Comparison of ENCODE assay signal across 3 cellular contexts in the genomic region with DNA sequence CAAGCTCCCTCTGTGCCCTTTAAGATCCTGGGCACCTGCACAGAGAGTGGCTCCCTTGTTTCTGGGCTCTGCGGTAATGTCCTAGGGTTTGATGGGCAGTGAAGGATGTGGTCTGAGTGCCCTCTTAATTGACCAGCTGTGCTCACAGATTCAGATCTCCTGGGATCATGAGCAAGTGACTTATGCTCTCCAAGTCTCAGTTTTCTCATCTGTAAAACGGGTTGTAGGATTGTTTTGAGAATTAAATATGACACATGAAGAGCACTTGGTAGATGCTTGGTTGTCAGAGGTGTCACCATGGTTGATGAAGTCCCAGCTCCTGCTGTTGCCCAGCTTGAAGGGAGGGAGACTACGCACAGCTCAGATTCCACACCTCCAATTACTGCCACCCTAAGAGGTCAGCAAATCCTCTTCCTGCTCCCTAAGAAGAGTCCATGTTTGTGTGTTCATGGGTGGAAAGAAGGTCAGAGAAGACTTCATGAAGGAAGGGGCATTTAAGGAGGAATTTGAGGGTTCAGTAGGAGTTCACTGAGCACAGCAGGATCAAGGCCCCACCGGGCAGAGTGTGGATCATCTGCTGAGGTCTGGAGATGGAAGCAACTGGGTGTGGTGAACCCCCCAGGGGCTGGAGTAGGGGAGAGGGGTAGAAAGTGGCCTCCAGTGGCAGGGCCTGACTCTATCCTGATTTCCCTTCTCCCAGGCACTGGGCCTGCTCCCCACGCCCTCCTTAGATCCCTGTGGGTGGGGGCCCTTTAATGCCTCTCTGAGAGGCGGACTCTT.
TF ChIP-seq lines count a peak whose summit lies in the region.

No MANE protein-coding gene starts in this region.

TF ChIP-seq in HepG2, 621 proteins besides CTCF, POLR2A, EP300 and RAD21:
- TF ChIP-seq, protein P1, sequence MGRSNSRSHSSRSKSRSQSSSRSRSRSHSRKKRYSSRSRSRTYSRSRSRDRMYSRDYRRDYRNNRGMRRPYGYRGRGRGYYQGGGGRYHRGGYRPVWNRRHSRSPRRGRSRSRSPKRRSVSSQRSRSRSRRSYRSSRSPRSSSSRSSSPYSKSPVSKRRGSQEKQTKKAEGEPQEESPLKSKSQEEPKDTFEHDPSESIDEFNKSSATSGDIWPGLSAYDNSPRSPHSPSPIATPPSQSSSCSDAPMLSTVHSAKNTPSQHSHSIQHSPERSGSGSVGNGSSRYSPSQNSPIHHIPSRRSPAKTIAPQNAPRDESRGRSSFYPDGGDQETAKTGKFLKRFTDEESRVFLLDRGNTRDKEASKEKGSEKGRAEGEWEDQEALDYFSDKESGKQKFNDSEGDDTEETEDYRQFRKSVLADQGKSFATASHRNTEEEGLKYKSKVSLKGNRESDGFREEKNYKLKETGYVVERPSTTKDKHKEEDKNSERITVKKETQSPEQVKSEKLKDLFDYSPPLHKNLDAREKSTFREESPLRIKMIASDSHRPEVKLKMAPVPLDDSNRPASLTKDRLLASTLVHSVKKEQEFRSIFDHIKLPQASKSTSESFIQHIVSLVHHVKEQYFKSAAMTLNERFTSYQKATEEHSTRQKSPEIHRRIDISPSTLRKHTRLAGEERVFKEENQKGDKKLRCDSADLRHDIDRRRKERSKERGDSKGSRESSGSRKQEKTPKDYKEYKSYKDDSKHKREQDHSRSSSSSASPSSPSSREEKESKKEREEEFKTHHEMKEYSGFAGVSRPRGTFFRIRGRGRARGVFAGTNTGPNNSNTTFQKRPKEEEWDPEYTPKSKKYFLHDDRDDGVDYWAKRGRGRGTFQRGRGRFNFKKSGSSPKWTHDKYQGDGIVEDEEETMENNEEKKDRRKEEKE (IDR thresholded peaks at IDR 0.05), result no peak
- TF ChIP-seq AGO1 (IDR thresholded peaks at IDR 0.05; ENCODE audit: low read depth, low read length, poor library complexity, severe bottlenecking), result no peak
- no peak for TF ChIP-seq NR3C1 (CRISPR knock-in tag; IDR thresholded peaks at IDR 0.05)
- TF ChIP-seq ZNF629 (CRISPR knock-in tag; conservative IDR thresholded peaks at IDR 0.05), result peak; percentile 67
- TF ChIP-seq RFX3 (CRISPR knock-in tag; IDR thresholded peaks at IDR 0.05), result no peak
- no peak for TF ChIP-seq BRCA1 (CRISPR knock-in tag; IDR thresholded peaks at IDR 0.05)

TF ChIP-seq in WTC11, 78 proteins besides CTCF, POLR2A, EP300 and RAD21:
- no peak for TF ChIP-seq ZNF671 (CRISPR knock-in tag; IDR thresholded peaks at IDR 0.05)
- TF ChIP-seq ZNF138 (CRISPR knock-in tag; conservative IDR thresholded peaks at IDR 0.05), result no peak
- TF ChIP-seq FOXP1 (CRISPR knock-in tag; IDR thresholded peaks at IDR 0.05; ENCODE audit: borderline replicate concordance), result no peak
- TF ChIP-seq KAT7 (CRISPR knock-in tag; IDR thresholded peaks at IDR 0.05; ENCODE audit: borderline replicate concordance), result no peak
- TF ChIP-seq, protein P2, sequence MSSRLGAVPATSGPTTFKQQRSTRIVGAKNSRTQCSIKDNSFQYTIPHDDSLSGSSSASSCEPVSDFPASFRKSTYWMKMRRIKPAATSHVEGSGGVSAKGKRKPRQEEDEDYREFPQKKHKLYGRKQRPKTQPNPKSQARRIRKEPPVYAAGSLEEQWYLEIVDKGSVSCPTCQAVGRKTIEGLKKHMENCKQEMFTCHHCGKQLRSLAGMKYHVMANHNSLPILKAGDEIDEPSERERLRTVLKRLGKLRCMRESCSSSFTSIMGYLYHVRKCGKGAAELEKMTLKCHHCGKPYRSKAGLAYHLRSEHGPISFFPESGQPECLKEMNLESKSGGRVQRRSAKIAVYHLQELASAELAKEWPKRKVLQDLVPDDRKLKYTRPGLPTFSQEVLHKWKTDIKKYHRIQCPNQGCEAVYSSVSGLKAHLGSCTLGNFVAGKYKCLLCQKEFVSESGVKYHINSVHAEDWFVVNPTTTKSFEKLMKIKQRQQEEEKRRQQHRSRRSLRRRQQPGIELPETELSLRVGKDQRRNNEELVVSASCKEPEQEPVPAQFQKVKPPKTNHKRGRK (CRISPR knock-in tag; IDR thresholded peaks at IDR 0.05; ENCODE audit: borderline replicate concordance), result no peak
- no peak for TF ChIP-seq ZNF416 (CRISPR knock-in tag; IDR thresholded peaks at IDR 0.05)
- TF ChIP-seq, protein P3, sequence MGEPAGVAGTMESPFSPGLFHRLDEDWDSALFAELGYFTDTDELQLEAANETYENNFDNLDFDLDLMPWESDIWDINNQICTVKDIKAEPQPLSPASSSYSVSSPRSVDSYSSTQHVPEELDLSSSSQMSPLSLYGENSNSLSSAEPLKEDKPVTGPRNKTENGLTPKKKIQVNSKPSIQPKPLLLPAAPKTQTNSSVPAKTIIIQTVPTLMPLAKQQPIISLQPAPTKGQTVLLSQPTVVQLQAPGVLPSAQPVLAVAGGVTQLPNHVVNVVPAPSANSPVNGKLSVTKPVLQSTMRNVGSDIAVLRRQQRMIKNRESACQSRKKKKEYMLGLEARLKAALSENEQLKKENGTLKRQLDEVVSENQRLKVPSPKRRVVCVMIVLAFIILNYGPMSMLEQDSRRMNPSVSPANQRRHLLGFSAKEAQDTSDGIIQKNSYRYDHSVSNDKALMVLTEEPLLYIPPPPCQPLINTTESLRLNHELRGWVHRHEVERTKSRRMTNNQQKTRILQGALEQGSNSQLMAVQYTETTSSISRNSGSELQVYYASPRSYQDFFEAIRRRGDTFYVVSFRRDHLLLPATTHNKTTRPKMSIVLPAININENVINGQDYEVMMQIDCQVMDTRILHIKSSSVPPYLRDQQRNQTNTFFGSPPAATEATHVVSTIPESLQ (CRISPR knock-in tag; IDR thresholded peaks at IDR 0.05), result no peak
- TF ChIP-seq MYBL2 (CRISPR knock-in tag; IDR thresholded peaks at IDR 0.05), result no peak
- TF ChIP-seq, protein P4, sequence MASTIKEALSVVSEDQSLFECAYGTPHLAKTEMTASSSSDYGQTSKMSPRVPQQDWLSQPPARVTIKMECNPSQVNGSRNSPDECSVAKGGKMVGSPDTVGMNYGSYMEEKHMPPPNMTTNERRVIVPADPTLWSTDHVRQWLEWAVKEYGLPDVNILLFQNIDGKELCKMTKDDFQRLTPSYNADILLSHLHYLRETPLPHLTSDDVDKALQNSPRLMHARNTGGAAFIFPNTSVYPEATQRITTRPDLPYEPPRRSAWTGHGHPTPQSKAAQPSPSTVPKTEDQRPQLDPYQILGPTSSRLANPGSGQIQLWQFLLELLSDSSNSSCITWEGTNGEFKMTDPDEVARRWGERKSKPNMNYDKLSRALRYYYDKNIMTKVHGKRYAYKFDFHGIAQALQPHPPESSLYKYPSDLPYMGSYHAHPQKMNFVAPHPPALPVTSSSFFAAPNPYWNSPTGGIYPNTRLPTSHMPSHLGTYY (CRISPR knock-in tag; IDR thresholded peaks at IDR 0.05), result no peak
- TF ChIP-seq ATF1 (CRISPR knock-in tag; IDR thresholded peaks at IDR 0.05), result no peak
- TF ChIP-seq SP1 (CRISPR knock-in tag; conservative IDR thresholded peaks at IDR 0.05), result no peak
- TF ChIP-seq ESRRA (CRISPR knock-in tag; IDR thresholded peaks at IDR 0.05; ENCODE audit: borderline replicate concordance), result no peak
- no peak for TF ChIP-seq ETV6 (CRISPR knock-in tag; IDR thresholded peaks at IDR 0.05)
- no peak for TF ChIP-seq MXD4 (CRISPR knock-in tag; IDR thresholded peaks at IDR 0.05; ENCODE audit: borderline replicate concordance)
- TF ChIP-seq EMX1 (CRISPR knock-in tag; IDR thresholded peaks at IDR 0.05), result no peak
- no peak for TF ChIP-seq ZNF317 (CRISPR knock-in tag; IDR thresholded peaks at IDR 0.05; ENCODE audit: borderline replicate concordance, low read depth)
- TF ChIP-seq NFYB (CRISPR knock-in tag; conservative IDR thresholded peaks at IDR 0.05; ENCODE audit: low read depth), result no peak

TF ChIP-seq in HEK293T, 16 proteins besides CTCF, POLR2A, EP300 and RAD21 (continued from another document):
- TF ChIP-seq ELF4 (IDR thresholded peaks at IDR 0.05), result no peak
- TF ChIP-seq NFRKB (IDR thresholded peaks at IDR 0.05), result no peak
- no peak for TF ChIP-seq SUZ12 (IDR thresholded peaks at IDR 0.05)
- no peak for TF ChIP-seq FOXA1 (IDR thresholded peaks at IDR 0.05)
- no peak for TF ChIP-seq FOXM1 (IDR thresholded peaks at IDR 0.05; ENCODE audit: borderline replicate concordance)
- no peak for TF ChIP-seq FOXK2 (IDR thresholded peaks at IDR 0.05)
- no peak for TF ChIP-seq LEF1 (IDR thresholded peaks at IDR 0.05; ENCODE audit: borderline replicate concordance)
- TF ChIP-seq, protein P5, sequence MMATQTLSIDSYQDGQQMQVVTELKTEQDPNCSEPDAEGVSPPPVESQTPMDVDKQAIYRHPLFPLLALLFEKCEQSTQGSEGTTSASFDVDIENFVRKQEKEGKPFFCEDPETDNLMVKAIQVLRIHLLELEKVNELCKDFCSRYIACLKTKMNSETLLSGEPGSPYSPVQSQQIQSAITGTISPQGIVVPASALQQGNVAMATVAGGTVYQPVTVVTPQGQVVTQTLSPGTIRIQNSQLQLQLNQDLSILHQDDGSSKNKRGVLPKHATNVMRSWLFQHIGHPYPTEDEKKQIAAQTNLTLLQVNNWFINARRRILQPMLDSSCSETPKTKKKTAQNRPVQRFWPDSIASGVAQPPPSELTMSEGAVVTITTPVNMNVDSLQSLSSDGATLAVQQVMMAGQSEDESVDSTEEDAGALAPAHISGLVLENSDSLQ (IDR thresholded peaks at IDR 0.05), result no peak
- TF ChIP-seq ZNF384 (IDR thresholded peaks at IDR 0.05), result no peak
- TF ChIP-seq TARDBP (IDR thresholded peaks at IDR 0.05), result no peak
- TF ChIP-seq BHLHE40 (IDR thresholded peaks at IDR 0.05; ENCODE audit: borderline replicate concordance), result no peak
- no peak for TF ChIP-seq ARNT (IDR thresholded peaks at IDR 0.05)
- TF ChIP-seq L3MBTL2 (conservative IDR thresholded peaks at IDR 0.05), result no peak
- no peak for TF ChIP-seq HDGF (IDR thresholded peaks at IDR 0.05; ENCODE audit: borderline replicate concordance)
- no peak for TF ChIP-seq CTBP1 (IDR thresholded peaks at IDR 0.05; ENCODE audit: borderline replicate concordance)
